1 cellular context compared by ENCODE assay signal in the genomic region with DNA sequence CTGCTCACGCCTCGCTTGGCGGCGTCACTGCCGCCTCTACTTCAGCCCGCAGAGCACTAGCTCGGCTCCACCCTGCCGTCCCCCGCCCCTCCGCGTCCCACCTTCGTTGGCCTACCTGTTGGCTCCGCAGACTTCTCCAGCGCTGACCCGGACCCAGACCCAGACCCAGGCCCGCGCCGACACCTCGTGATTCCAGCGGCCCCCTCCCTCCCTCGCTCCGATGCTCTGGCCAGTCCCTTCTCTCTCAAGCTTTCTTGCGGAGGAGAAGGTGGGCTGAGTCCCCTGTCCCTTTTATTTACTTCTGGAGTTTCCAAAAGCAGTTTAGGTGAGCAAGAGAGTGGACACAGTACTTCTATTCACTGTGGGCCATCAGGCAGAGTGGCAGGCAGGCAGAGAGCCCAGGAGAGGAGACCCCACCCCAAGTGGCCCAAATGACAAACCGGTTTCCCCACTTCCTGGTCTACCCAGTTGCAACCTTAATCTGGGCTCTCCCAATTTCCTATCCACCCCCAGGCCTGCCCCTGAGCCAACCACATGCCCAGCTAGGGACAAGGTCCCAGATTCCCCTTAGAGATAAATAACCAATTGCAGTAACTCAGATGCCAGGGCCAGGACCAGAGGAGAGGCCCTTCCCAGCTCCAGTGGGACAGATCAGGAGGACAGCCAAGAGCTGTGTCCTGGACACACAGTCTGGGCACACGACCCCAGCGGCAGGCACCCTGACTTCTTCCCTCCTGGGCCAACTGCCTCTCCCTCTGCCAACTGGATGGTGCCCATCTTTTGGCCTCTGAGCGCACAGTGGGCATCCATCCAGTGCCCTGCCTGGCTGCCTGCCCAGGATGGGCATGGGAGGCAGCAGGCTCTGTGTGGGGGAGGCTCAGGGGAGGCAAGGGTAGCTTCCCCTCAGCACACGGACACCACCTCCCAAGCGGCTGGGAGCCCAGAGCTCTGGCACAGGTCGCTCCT.
A peak's percentile ranks its signal among the peaks of the same experiment; 100 is the strongest.
TF ChIP-seq lines count a peak whose summit lies in the region.

No MANE protein-coding gene starts in this region.

TF ChIP-seq in liver, 16 proteins besides CTCF, POLR2A, EP300 and RAD21 (continued from another document):
- TF ChIP-seq, protein P1, sequence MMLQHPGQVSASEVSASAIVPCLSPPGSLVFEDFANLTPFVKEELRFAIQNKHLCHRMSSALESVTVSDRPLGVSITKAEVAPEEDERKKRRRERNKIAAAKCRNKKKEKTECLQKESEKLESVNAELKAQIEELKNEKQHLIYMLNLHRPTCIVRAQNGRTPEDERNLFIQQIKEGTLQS (IDR thresholded peaks at IDR 0.05): no peak
- TF ChIP-seq EGR1 (IDR thresholded peaks at IDR 0.05; ENCODE audit: low read depth in 2 of 2): peak; percentile 49 to 93
- TF ChIP-seq, protein P2, sequence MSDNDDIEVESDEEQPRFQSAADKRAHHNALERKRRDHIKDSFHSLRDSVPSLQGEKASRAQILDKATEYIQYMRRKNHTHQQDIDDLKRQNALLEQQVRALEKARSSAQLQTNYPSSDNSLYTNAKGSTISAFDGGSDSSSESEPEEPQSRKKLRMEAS (IDR thresholded peaks at IDR 0.05): peak; percentile 98
